In genomic region chr10:91797077-91797690, GRCh38 we compare ENCODE assay signal across 8 cellular contexts. TPM values are rescaled to one million over a fixed set of nuclear protein-coding genes. Genes with fewer than 3 reads are reported as not detected.
A peak's percentile ranks its signal among the peaks of the same experiment; 100 is the strongest.
DNase-seq lines count a peak whose midpoint lies in the region; ATAC-seq and TF ChIP-seq lines count a peak whose summit lies in the region.

No MANE protein-coding gene starts in this region.

- TF ChIP-seq CTCF in fibroblast of the aortic adventitia (IDR thresholded peaks at IDR 0.05; ENCODE audit: insufficient read depth, low read length): no peak
- TF ChIP-seq CTCF in sigmoid colon (IDR thresholded peaks at IDR 0.05): no peak

- POLR2A ChIA-PET in T-cell (lab: Charles Lee): interaction anchor here in 1 of 2 donors (1.1 kb wide), 1 partner anchor 127 kb away, joined by 10 read pairs; the partner anchor contains the start of gene BTAF1

- TF ChIP-seq POLR2A in sigmoid colon (IDR thresholded peaks at IDR 0.05): no peak

- peaks cover 0 to 45% (median 39%) of the 10 kb centered on the region in 4 donors for H3K4me1 ChIP-seq in sigmoid colon

- peak overlapping the region; percentile 86 to 91 (median 86) for H3K4me3 Mint-ChIP-seq in T-cell

- no peaks in the 10 kb centered on the region for H3K9me3 ChIP-seq in sigmoid colon

- no peaks in the 10 kb centered on the region for H3K9me3 Mint-ChIP-seq in T-cell

- CTCF ChIA-PET in T-cell (lab: Charles Lee): interaction anchor here (0.5 to 2.0 kb wide), 4 partner anchors 38 to 1047 kb away, joined by 4 to 8 read pairs (median 4); partner anchors contain the start of genes BTAF1 (in 1 of the 2) and FGFBP3 (in 1 of the 2)

- H3K36me3 ChIP-seq in H7 (replicated peaks; ENCODE audit: control insufficient read depth, insufficient read depth, low read length): no peaks in the 10 kb centered on the region
- H3K36me3 ChIP-seq in sigmoid colon: no peaks in the 10 kb centered on the region

- TF ChIP-seq EP300 in sigmoid colon (IDR thresholded peaks at IDR 0.05): no peak

- intact Hi-C loops in sigmoid colon (cut with DNase I) (loop anchor here (5.0 to 10.0 kb wide), 3 partner anchors 162 to 385 kb away; partner anchors contain the start of genes HECTD2 and PPP1R3C), left colon (cut with DNase I, micrococcal nuclease) (no loop called here)

- no peaks in the 10 kb centered on the region for H3K27me3 Mint-ChIP-seq in T-cell

- no peak for DNase-seq in H7
- no peak for DNase-seq in T-cell
- no peak for DNase-seq in fibroblast of the aortic adventitia (ENCODE audit: low read depth)
- DNase-seq in sigmoid colon: no peak
- DNase-seq in left colon: no peak
- no peak for DNase-seq in COLO829 (ENCODE audit: low spot score)
- DNase-seq in islet precursor cell: no peak
- DNase-seq in NCI-H2227 (lab: John Stamatoyannopoulos, UW; ENCODE audit: unreplicated experiment): no peak

- 11 to 49% methylated on average over 3 of the region's 3 CpGs for WGBS in sigmoid colon, 2 donors

- peaks cover 18% of the 10 kb centered on the region for H3K36me3 Mint-ChIP-seq in T-cell

- H3K4me1 Mint-ChIP-seq in T-cell: peaks cover 55 to 58% (median 57%) of the 10 kb centered on the region in 3 donors

- H3K4me3 ChIP-seq in H7 (ENCODE audit: insufficient read depth, low read depth, low read length) (peak overlapping the region; percentile 97), fibroblast of the aortic adventitia (ENCODE audit: low read depth, low read length) (peak overlapping the region; percentile 91), sigmoid colon (peak overlapping the region; percentile 74 to 97 (median 92))

- no peaks in the 10 kb centered on the region for H3K27me3 ChIP-seq in H7 (ENCODE audit: control insufficient read depth, insufficient read depth, low read length)
- H3K27me3 ChIP-seq in sigmoid colon: no peaks in the 10 kb centered on the region

- peak overlapping the region; percentile 92 to 98 for H3K27ac Mint-ChIP-seq in T-cell

- ATAC-seq in T-cell (replicated peaks in 1 of 4) (no peak), left colon (no peak)

- H3K27ac ChIP-seq in sigmoid colon: peak overlapping the region; percentile 96 to 99 (median 98)

RNA-seq across cellular contexts. Expression of gene TNKS2, which starts 1.0 kb away (rescaled TPM):
- 27.4 and 38.2 TPM in 2 replicates for total RNA-seq in H7 (2014; rRNA removed; shearing (Covaris generic))
- total RNA-seq in T-cell (10 to 100 TPM; 41.0 to 53.7 (median 47.6) TPM), fibroblast of the aortic adventitia (ENCODE audit: low replicate concordance) (41.5 and 51.2 TPM in 2 replicates), sigmoid colon (10 to 100 TPM; 37.4 to 46.7 (median 40.5) TPM), left colon (10 to 100 TPM; 23.5 to 27.5 TPM)
- polyA plus RNA-seq in sigmoid colon: 10 to 100 TPM in 2 of 3 donors, 1 to 10 TPM in 1; 9.0 to 13.1 (median 11.1) TPM
